ENCODE assay signal across 20 cellular contexts in the genomic region with DNA sequence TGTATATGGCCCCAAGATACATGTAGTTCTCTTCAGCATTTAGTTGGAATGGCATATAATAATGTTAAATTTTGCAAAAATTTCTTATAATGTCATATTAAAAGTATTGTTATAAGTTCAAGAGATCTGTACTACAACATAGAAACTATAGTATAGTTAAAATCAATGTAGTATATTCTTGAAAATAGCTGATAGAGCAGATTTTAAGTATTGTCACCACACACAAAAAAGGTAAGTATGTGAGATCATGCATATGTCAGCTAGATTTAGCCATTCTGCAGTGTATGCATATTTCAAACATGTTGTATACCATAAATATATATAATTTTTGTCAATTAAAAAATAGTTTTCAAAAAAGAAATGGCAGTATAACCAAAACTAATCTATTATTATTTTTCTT.
DNase-seq lines count a peak whose midpoint lies in the region; ATAC-seq, FAIRE-seq and TF ChIP-seq lines count a peak whose summit lies in the region.
"Had no signal": no experiment of that assay in that cellular context is flagged by ENCODE, and none has a peak within 500 bp of the region (broad histone marks: within the 10 kb centered on the region; RNA-seq: fewer than 3 reads in every experiment).

No MANE protein-coding gene starts in this region.

- H4K20me1 ChIP-seq in IMR-90 (ENCODE audit: insufficient read depth, low read length) (no peaks in the 10 kb centered on the region), K562 (replicated peaks; ENCODE audit: control insufficient read depth, insufficient read depth, low read length) (no peaks in the 10 kb centered on the region)
- H4K20me1 ChIP-seq: BLaER1 had no signal

- H3K4ac ChIP-seq in IMR-90 (ENCODE audit: low read depth, low read length) = no peak overlapping the region

- no peak overlapping the region for H2BK20ac ChIP-seq in IMR-90 (ENCODE audit: low read depth, low read length)

- ATAC-seq in CD4-positive, alpha-beta T cell (ENCODE audit: poor library complexity) = no peak
- ATAC-seq in IMR-90 (ENCODE audit: low read depth) (no peak), K562 (no peak), HG03280 (IDR thresholded peaks at IDR 0.05; ENCODE audit: unreplicated experiment) (no peak), GM21619 (IDR thresholded peaks at IDR 0.05; ENCODE audit: unreplicated experiment) (no peak)

- no peak overlapping the region for H2AK5ac ChIP-seq in IMR-90 (ENCODE audit: low read depth, low read length)

- intact Hi-C loops in CD4-positive, alpha-beta T cell (cut with DNase I, micrococcal nuclease) = no loop called here
- intact Hi-C loops in IMR-90 (cut with micrococcal nuclease) = no loop called here
- intact Hi-C loops in K562 (cut with micrococcal nuclease) = no loop called here

- no peak for TF ChIP-seq EP300 in K562 (IDR thresholded peaks at IDR 0.05; ENCODE audit: low read length)

- H3K27ac Mint-ChIP-seq in CD4-positive, alpha-beta T cell = peak overlapping the region; percentile 30
- H3K27ac Mint-ChIP-seq: B cell had no signal

- H3K4me1 ChIP-seq in IMR-90 (ENCODE audit: control insufficient read depth, insufficient read depth, low read length) (no peaks in the 10 kb centered on the region), K562 (replicated peaks in 1 of 2; ENCODE audit: control insufficient read depth in 2 of 2, insufficient read depth in 2 of 2, low read length in 2 of 2) (no peaks in the 10 kb centered on the region)
- H3K4me1 ChIP-seq: BLaER1 had no signal

- H2AK9ac ChIP-seq in IMR-90 (replicated peaks; ENCODE audit: low read depth, low read length, poor library complexity) = no peak overlapping the region

- H3K23ac ChIP-seq in IMR-90 (ENCODE audit: low read depth, low read length) = no peak overlapping the region

- no peaks in the 10 kb centered on the region for H3K9me1 ChIP-seq in IMR-90 (ENCODE audit: insufficient read depth, low read length)
- no peaks in the 10 kb centered on the region for H3K9me1 ChIP-seq in K562 (ENCODE audit: control insufficient read depth, insufficient read depth, low read length)

- H3K27ac ChIP-seq in CD4-positive, alpha-beta T cell (ENCODE audit: low read depth, low read length) = no peak overlapping the region
- H3K27ac ChIP-seq in IMR-90 (ENCODE audit: insufficient read depth, low read length) (no peak overlapping the region), K562 (ENCODE audit: extremely low read depth, low read depth, low read length) (no peak overlapping the region)
- H3K27ac ChIP-seq: BLaER1, C4-2B, GM23248 had no signal

- no peak overlapping the region for H4K91ac ChIP-seq in IMR-90 (ENCODE audit: insufficient read depth, low read depth, low read length)

- H4K5ac ChIP-seq in IMR-90 (ENCODE audit: low read depth, low read length) = no peak overlapping the region

- dilution Hi-C loops in IMR-90 (cut with HindIII; ENCODE audit: low sequenced_read_pairs, unreplicated experiment) = no loop called here

- no peak overlapping the region for H3K4me3 Mint-ChIP-seq in CD4-positive, alpha-beta T cell
- H3K4me3 Mint-ChIP-seq: B cell; CD4-positive, CD25-positive, alpha-beta regulatory T cell; CD8-positive, alpha-beta memory T cell had no signal

- no peaks in the 10 kb centered on the region for H3K9me3 Mint-ChIP-seq in CD4-positive, alpha-beta T cell
- H3K9me3 Mint-ChIP-seq: CD4-positive, CD25-positive, alpha-beta regulatory T cell; CD8-positive, alpha-beta memory T cell had no signal

- H2BK5ac ChIP-seq in IMR-90 (ENCODE audit: low read depth, low read length, poor library complexity, severe bottlenecking) = no peak overlapping the region

- no peak overlapping the region for H4K8ac ChIP-seq in IMR-90 (ENCODE audit: low read depth in 2 of 2, low read length in 2 of 2)

- H3K14ac ChIP-seq in IMR-90 (replicated peaks; ENCODE audit: low read depth, low read length) = no peak overlapping the region

- TF ChIP-seq RAD21 in IMR-90 (IDR thresholded peaks at IDR 0.05; ENCODE audit: low read length) (no peak), K562 (CRISPR knock-in tag; conservative IDR thresholded peaks at IDR 0.05 in 1 of 2, IDR thresholded peaks at IDR 0.05 in 1 of 2) (no peak)

- H3K9ac ChIP-seq in IMR-90 (ENCODE audit: low read depth, low read length) (no peak overlapping the region), K562 (ENCODE audit: insufficient read depth in 1 of 2, low read depth in 2 of 2, low read length in 2 of 2) (no peak overlapping the region)
- H3K9ac ChIP-seq: BLaER1, GM23248 had no signal

- DNase-seq in CD4-positive, alpha-beta T cell = no peak
- DNase-seq in IMR-90 (no peak), K562 (ENCODE audit: extremely low read depth in 1 of 4, low spot score in 3 of 4) (no peak), pons (ENCODE audit: low spot score) (no peak)
- DNase-seq: CD4-positive, CD25-positive, alpha-beta regulatory T cell; CD8-positive, alpha-beta memory T cell; DMS 273 treated with DMSO at 0.1 percent for 48 hours; DMS53; DMS79 treated with DMSO at 0.1 percent for 48 hours; GM23248; H7; HCEC 1CT had no signal

- H3K4me3 ChIP-seq in IMR-90 (ENCODE audit: insufficient read depth, low read depth, low read length) (no peak overlapping the region), K562 (no peak overlapping the region)
- H3K4me3 ChIP-seq: BLaER1, GM23248 had no signal

- FAIRE-seq in K562 (lab: Jason Lieb, UNC) = no peak
- FAIRE-seq: D721Med, GM12892, H1 had no signal

- peaks cover 35% of the 10 kb centered on the region for H3K36me3 ChIP-seq in IMR-90 (ENCODE audit: control insufficient read depth, insufficient read depth, low read length)
- H3K36me3 ChIP-seq in K562 (ENCODE audit: control insufficient read depth, insufficient read depth, low read length) = peaks cover 45% of the 10 kb centered on the region

- H2BK120ac ChIP-seq in IMR-90 (ENCODE audit: low read depth, low read length) = no peak overlapping the region

- no peak overlapping the region for H3K18ac ChIP-seq in IMR-90 (ENCODE audit: low read depth, low read length)

- no peak overlapping the region for H2AFZ ChIP-seq in IMR-90 (replicated peaks; ENCODE audit: low read length, poor library complexity)
- no peak overlapping the region for H2AFZ ChIP-seq in K562 (ENCODE audit: low read depth, low read length)
- H2AFZ ChIP-seq: GM23248 had no signal

- in situ Hi-C loops in IMR-90 (cut with MboI; ENCODE audit: low sequenced_read_pairs) (no loop called here), K562 (cut with MboI) (no loop called here)

- H3K56ac ChIP-seq in IMR-90 (ENCODE audit: extremely low read depth, insufficient read depth, low read length) = no peak overlapping the region

- H2BK15ac ChIP-seq in IMR-90 (ENCODE audit: low read depth, low read length) = no peak overlapping the region

- H3K27me3 ChIP-seq in CD4-positive, alpha-beta T cell (ENCODE audit: control insufficient read depth, insufficient read depth, low read length) = no peaks in the 10 kb centered on the region
- H3K27me3 ChIP-seq in IMR-90 (ENCODE audit: control insufficient read depth, insufficient read depth, low read length) (no peaks in the 10 kb centered on the region), K562 (ENCODE audit: control insufficient read depth in 2 of 2, insufficient read depth in 2 of 2, low read length in 2 of 2) (no peaks in the 10 kb centered on the region)
- H3K27me3 ChIP-seq: BLaER1 had no signal

- H3K36me3 Mint-ChIP-seq in CD4-positive, alpha-beta T cell (ENCODE audit: low read depth) = peaks cover 96% of the 10 kb centered on the region

- peaks cover 0 to 3% of the 10 kb centered on the region in 2 experiments; a peak in 2 of 4 replicates for H3K79me1 ChIP-seq in IMR-90 (ENCODE audit: low read depth in 1 of 2, low read length in 2 of 2)

- H3K4me2 ChIP-seq in IMR-90 (ENCODE audit: low read depth, low read length) = no peak overlapping the region
- H3K4me2 ChIP-seq in K562 (ENCODE audit: insufficient read depth, low read length) = no peak overlapping the region
- H3K4me2 ChIP-seq: BLaER1 had no signal

- no peaks in the 10 kb centered on the region for H3K27me3 Mint-ChIP-seq in CD4-positive, alpha-beta T cell
- H3K27me3 Mint-ChIP-seq: B cell; CD4-positive, CD25-positive, alpha-beta regulatory T cell; CD8-positive, alpha-beta memory T cell had no signal

- TF ChIP-seq POLR2A in IMR-90 (IDR thresholded peaks at IDR 0.05; ENCODE audit: low read depth, low read length) (no peak), K562 (conservative IDR thresholded peaks at IDR 0.05) (no peak)

- POLR2A ChIA-PET in CD4-positive, alpha-beta T cell (lab: Charles Lee) = no interaction called here
- POLR2A ChIA-PET in IMR-90 (lab: Charles Lee; ENCODE audit: unreplicated experiment) = no interaction called here
- POLR2A ChIA-PET in K562 (lab: Yijun Ruan, JAX) = no interaction called here

- BruUV-seq in IMR-90 (replicated peaks; lab: Mats Ljungman, UMichigan) = no TSS peak
- BruUV-seq in K562 (replicated peaks; lab: Mats Ljungman, UMichigan) = no TSS peak

- H3K9me3 ChIP-seq in CD4-positive, alpha-beta T cell (ENCODE audit: control insufficient read depth, low read length) = no peaks in the 10 kb centered on the region
- H3K9me3 ChIP-seq in IMR-90 (ENCODE audit: control insufficient read depth, insufficient read depth, low read length) (no peaks in the 10 kb centered on the region), K562 (replicated peaks; ENCODE audit: control insufficient read depth, insufficient read depth, low read depth, low read length) (no peaks in the 10 kb centered on the region)

- no peak for TF ChIP-seq CTCF in CD4-positive, alpha-beta T cell (IDR thresholded peaks at IDR 0.05)
- TF ChIP-seq CTCF in IMR-90 (conservative IDR thresholded peaks at IDR 0.05; ENCODE audit: low read depth, low read length) (no peak), K562 (IDR thresholded peaks at IDR 0.05 in 2 of 3, conservative IDR thresholded peaks at IDR 0.05 in 1 of 3; ENCODE audit: insufficient read depth in 2 of 3, low read depth in 1 of 3, low read length in 3 of 3) (no peak)

- H3K79me2 ChIP-seq in K562 (ENCODE audit: control insufficient read depth, insufficient read depth, low read length) = no peaks in the 10 kb centered on the region

- no peaks in the 10 kb centered on the region for H3K4me1 Mint-ChIP-seq in CD4-positive, alpha-beta T cell (ENCODE audit: low read depth)
- H3K4me1 Mint-ChIP-seq: B cell had no signal

- CTCF ChIA-PET in CD4-positive, alpha-beta T cell (lab: Charles Lee) = interaction anchor here (0.6 kb wide), 1 partner anchor 23 kb away, joined by 3 read pairs; no protein-coding TSS in a partner anchor
- CTCF ChIA-PET in IMR-90 (lab: Yijun Ruan, JAX) = no interaction called here
- CTCF ChIA-PET in K562 (lab: Yijun Ruan, JAX; ENCODE audit: low intra/inter-chr PET ratio) = no interaction called here

TF ChIP-seq in IMR-90, 13 proteins besides CTCF, POLR2A, EP300 and RAD21:
- TF ChIP-seq MAFK (IDR thresholded peaks at IDR 0.05; ENCODE audit: low read depth, low read length) = peak; percentile 78
- TF ChIP-seq SMC3 (IDR thresholded peaks at IDR 0.05; ENCODE audit: low read depth, low read length) = no peak

TF ChIP-seq in K562, 482 proteins besides CTCF, POLR2A, EP300 and RAD21:
- TF ChIP-seq MAFG (tag; conservative IDR thresholded peaks at IDR 0.05) = peak; percentile 33; the same call in 1 of the 2 replicates
- TF ChIP-seq C11orf30 (IDR thresholded peaks at IDR 0.05; ENCODE audit: low read depth) = peak; percentile 63
- TF ChIP-seq MAFF (IDR thresholded peaks at IDR 0.05; ENCODE audit: low read length) = peak; percentile 16; the same call in 1 of the 2 replicates
- TF ChIP-seq ZNF316 (IDR thresholded peaks at IDR 0.05) = peak; percentile 78
- no peak for TF ChIP-seq LCOR (CRISPR knock-in tag; IDR thresholded peaks at IDR 0.05)
